Comparison of ENCODE assay signal across 16 cellular contexts in genomic region chr7:1743481-1744230, GRCh38.
DNase-seq lines count a peak whose midpoint lies in the region; ATAC-seq and TF ChIP-seq lines count a peak whose summit lies in the region.
"Had no signal": no experiment of that assay in that cellular context is flagged by ENCODE, and none has a peak within 500 bp of the region (broad histone marks: within the 10 kb centered on the region; RNA-seq: fewer than 3 reads in every experiment).

No MANE protein-coding gene starts in this region.

- H3K27me3 Mint-ChIP-seq in Calu3 (ENCODE audit: unreplicated experiment) = peaks cover 35% of the 10 kb centered on the region

- H3K18ac ChIP-seq in neuronal stem cell (ENCODE audit: low read length) = peak overlapping the region; percentile 28

- no peak overlapping the region for H2BK12ac ChIP-seq in neuronal stem cell (ENCODE audit: low read length)

- no peak overlapping the region for H4K8ac ChIP-seq in neuronal stem cell (ENCODE audit: low read depth, low read length)

- H2AK5ac ChIP-seq in neuronal stem cell (ENCODE audit: low read depth, low read length) = peak overlapping the region; percentile 63

- no peak for DNase-seq in left ventricle myocardium inferior
- no peak for DNase-seq in Right ventricle myocardium inferior (ENCODE audit: missing footprints)
- no peak for DNase-seq in Calu3
- DNase-seq in RPMI7951 (ENCODE audit: low read depth) = peak; percentile 35
- DNase-seq in neuronal stem cell (ENCODE audit: low spot score) = no peak
- DNase-seq in GDM1 (lab: John Stamatoyannopoulos, UW) = no peak
- no peak for DNase-seq in superior temporal gyrus (ENCODE audit: extremely low spot score)
- DNase-seq: ACHN, EL, H9, NCI-H2081 treated with DMSO at 0.1 percent for 48 hours had no signal

- H3K79me1 ChIP-seq in neuronal stem cell (ENCODE audit: low read depth, low read length) = peaks cover 7% of the 10 kb centered on the region

- no peak overlapping the region for H4K91ac ChIP-seq in neuronal stem cell (ENCODE audit: low read depth, low read length, poor library complexity)

- H3K4me1 Mint-ChIP-seq in Calu3 (ENCODE audit: low read depth, unreplicated experiment) = peaks cover 32% of the 10 kb centered on the region

- peak overlapping the region; percentile 63 for H3K4me3 Mint-ChIP-seq in Calu3 (ENCODE audit: low read depth, unreplicated experiment)
- H3K4me3 Mint-ChIP-seq: H9; T-helper 1 cell treated with Interleukin-12 subunit alpha and Interleukin-12 subunit beta and Interleukin-4 antibody, amounts not matched to agents 30 μg/mL and 1 μg/mL, for 36 hours had no signal

- peak overlapping the region; percentile 56 for H3K14ac ChIP-seq in neuronal stem cell (ENCODE audit: low read length)

- peak overlapping the region; percentile 21 for H3K9ac ChIP-seq in neuronal stem cell (ENCODE audit: low read depth, low read length, poor library complexity)
- H3K9ac ChIP-seq: GM23248, KMS-11 had no signal

- H3K36me3 Mint-ChIP-seq in Calu3 (ENCODE audit: insufficient read depth, unreplicated experiment) = peaks cover 31% of the 10 kb centered on the region

- ATAC-seq in Right ventricle myocardium inferior (no peak), GM21526 (IDR thresholded peaks at IDR 0.05; ENCODE audit: low FRiP score, unreplicated experiment) (no peak)

- intact Hi-C loops in left ventricle myocardium inferior (cut with micrococcal nuclease) (no loop called here), Right ventricle myocardium inferior (cut with DNase I) (loop anchor here (5.0 kb wide), 1 partner anchor 76 kb away; no protein-coding TSS in a partner anchor), Calu3 (cut with micrococcal nuclease; ENCODE audit: unreplicated experiment) (no loop called here)

- H3K4me1 ChIP-seq in left ventricle myocardium inferior (peaks cover 35% of the 10 kb centered on the region), neuronal stem cell (ENCODE audit: control insufficient read depth in 2 of 2, insufficient read depth in 1 of 2, low read depth in 1 of 2, low read length in 2 of 2) (peaks cover 0 to 4% of the 10 kb centered on the region in 2 donors)
- H3K4me1 ChIP-seq: SJSA1 had no signal

- H3K4me2 ChIP-seq in neuronal stem cell (ENCODE audit: insufficient read depth, low read length, poor library complexity, severe bottlenecking) = no peak overlapping the region
- H3K4me2 ChIP-seq: KMS-11 had no signal

- peaks cover 17% of the 10 kb centered on the region for H3K36me3 ChIP-seq in left ventricle myocardium inferior
- peaks cover 11 to 47% of the 10 kb centered on the region in 2 donors for H3K36me3 ChIP-seq in neuronal stem cell (replicated peaks in 1 of 2; ENCODE audit: control insufficient read depth in 2 of 2, insufficient read depth in 2 of 2, low read length in 2 of 2)
- H3K36me3 ChIP-seq: SJSA1 had no signal

- H3K9me3 Mint-ChIP-seq in Calu3 (ENCODE audit: low read depth, unreplicated experiment) = no peaks in the 10 kb centered on the region
- H3K9me3 Mint-ChIP-seq: H9; T-helper 1 cell treated with Interleukin-12 subunit alpha and Interleukin-12 subunit beta and Interleukin-4 antibody, amounts not matched to agents 30 μg/mL and 1 μg/mL, for 36 hours had no signal

- H3K4me3 ChIP-seq in left ventricle myocardium inferior (no peak overlapping the region), neuronal stem cell (ENCODE audit: low read length in 2 of 2) (no peak overlapping the region)
- H3K4me3 ChIP-seq: GM23248, SJSA1 had no signal

- H3K27ac Mint-ChIP-seq in Calu3 (ENCODE audit: unreplicated experiment) = no peak overlapping the region
- H3K27ac Mint-ChIP-seq: T-helper 1 cell treated with Interleukin-12 subunit alpha and Interleukin-12 subunit beta and Interleukin-4 antibody, amounts not matched to agents 30 μg/mL and 1 μg/mL, for 36 hours had no signal

- H3K9me3 ChIP-seq in left ventricle myocardium inferior (replicated peaks) (no peaks in the 10 kb centered on the region), neuronal stem cell (replicated peaks in 1 of 2; ENCODE audit: control insufficient read depth in 2 of 2, insufficient read depth in 1 of 2, low read depth in 1 of 2, low read length in 2 of 2) (no peaks in the 10 kb centered on the region)
- H3K9me3 ChIP-seq: SJSA1 had no signal

- H3K23ac ChIP-seq in neuronal stem cell (ENCODE audit: low read depth, low read length, poor library complexity) = peak overlapping the region; percentile 65

- no CpG with 5 or more reads among the region's 37 CpGs for WGBS in neuronal stem cell (ENCODE audit: extremely low coverage in 2 of 2, insufficient read length in 2 of 2, insufficient replicate concordance in 1 of 2), 2 donors

- no peak for TF ChIP-seq CTCF in left ventricle myocardium inferior (IDR thresholded peaks at IDR 0.05; ENCODE audit: borderline replicate concordance)
- TF ChIP-seq CTCF in Calu3 (IDR thresholded peaks at IDR 0.05; ENCODE audit: unreplicated experiment) = no peak

- CTCF ChIA-PET in Calu3 (lab: Charles Lee) = no interaction called here

- no peak overlapping the region for H3K4ac ChIP-seq in neuronal stem cell (ENCODE audit: low read length)

- peak overlapping the region; percentile 39 for H2BK5ac ChIP-seq in neuronal stem cell (ENCODE audit: low read length)

- H3K27me3 ChIP-seq in left ventricle myocardium inferior (ENCODE audit: low read depth) = no peaks in the 10 kb centered on the region
- no peaks in the 10 kb centered on the region for H3K27me3 ChIP-seq in neuronal stem cell (ENCODE audit: control insufficient read depth in 3 of 3, insufficient read depth in 3 of 3, low read depth in 1 of 3, low read length in 3 of 3)
- H3K27me3 ChIP-seq: SJSA1 had no signal

- no peak overlapping the region for H2AFZ ChIP-seq in neuronal stem cell (ENCODE audit: low read length)
- H2AFZ ChIP-seq: GM23248 had no signal

- no TSS peak for BruUV-seq in Calu3 (replicated peaks; lab: Mats Ljungman, UMichigan)

- H2BK15ac ChIP-seq in neuronal stem cell (ENCODE audit: low read length) = no peak overlapping the region

- H3K27ac ChIP-seq in left ventricle myocardium inferior (replicated peaks) (peak overlapping the region; percentile 71), neuronal stem cell (replicated peaks; ENCODE audit: low read length) (no peak overlapping the region)
- H3K27ac ChIP-seq: GM23248, KMS-11, SJSA1 had no signal

- H2BK120ac ChIP-seq in neuronal stem cell (ENCODE audit: low read depth, low read length) = no peak overlapping the region
